In the genomic region with DNA sequence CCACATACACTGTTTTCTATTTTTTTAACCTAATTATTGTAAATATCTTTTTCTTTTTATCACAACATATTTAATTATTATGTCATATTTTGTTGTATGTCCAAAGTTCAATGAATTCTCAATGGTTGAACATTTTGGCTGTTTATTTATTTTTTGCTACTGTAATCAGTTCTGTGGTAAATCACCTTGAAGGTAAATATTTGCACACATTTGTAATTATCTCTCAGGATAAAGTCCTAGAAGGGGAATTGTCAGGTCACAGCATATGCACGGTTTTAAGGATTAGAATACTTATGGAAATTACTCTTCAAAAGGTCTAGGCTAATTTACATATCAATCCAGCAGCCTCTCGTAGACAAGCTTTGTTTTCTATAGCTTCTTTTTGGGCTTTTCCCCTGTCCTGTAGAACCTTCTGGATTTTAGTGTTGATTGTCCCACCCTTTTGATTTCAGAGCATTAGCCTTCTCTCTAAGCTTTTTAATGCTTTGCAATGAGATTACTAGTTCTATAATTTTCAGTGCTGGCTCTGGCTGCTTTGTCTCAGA, we compare ENCODE assay signal across 15 cellular contexts.
DNase-seq lines count a peak whose midpoint lies in the region; ATAC-seq, FAIRE-seq and TF ChIP-seq lines count a peak whose summit lies in the region.
"Had no signal": no experiment of that assay in that cellular context is flagged by ENCODE, and none has a peak within 500 bp of the region (broad histone marks: within the 10 kb centered on the region; RNA-seq: fewer than 3 reads in every experiment).

No MANE protein-coding gene starts in this region.

- H3K9me3 ChIP-seq in Karpas-422 (ENCODE audit: low read length) = peaks cover 7% of the 10 kb centered on the region; the same call in 1 of the 2 replicates
- peaks cover 30% of the 10 kb centered on the region; the same call in 1 of the 2 replicates for H3K9me3 ChIP-seq in OCI-LY7 (ENCODE audit: low read length)
- peaks cover 22% of the 10 kb centered on the region for H3K9me3 ChIP-seq in HepG2 (ENCODE audit: low read length)

- no peaks in the 10 kb centered on the region for H3K79me2 ChIP-seq in Karpas-422 (ENCODE audit: low read length)
- no peaks in the 10 kb centered on the region for H3K79me2 ChIP-seq in OCI-LY7 (ENCODE audit: insufficient read depth, low read depth, low read length)
- H3K79me2 ChIP-seq in HepG2 (ENCODE audit: insufficient read depth, low read length) = no peaks in the 10 kb centered on the region

- 61% methylated on average over 2 of the region's 2 CpGs for WGBS in HepG2 (ENCODE audit: low lambda C conversion rate)

- ATAC-seq in HepG2 (no peak), HG02678 (IDR thresholded peaks at IDR 0.05; ENCODE audit: unreplicated experiment) (no peak), HG03460 (IDR thresholded peaks at IDR 0.05; ENCODE audit: unreplicated experiment) (no peak)

- H3K36me3 ChIP-seq in Karpas-422 (ENCODE audit: insufficient read depth, low read length) (peaks cover 7% of the 10 kb centered on the region; the same call in 1 of the 2 replicates), OCI-LY7 (ENCODE audit: insufficient read depth, low read length) (no peaks in the 10 kb centered on the region; the same call in 1 of the 2 replicates), HepG2 (replicated peaks in 1 of 2; ENCODE audit: control insufficient read depth in 1 of 2, insufficient read depth in 2 of 2, low read length in 2 of 2) (no peaks in the 10 kb centered on the region)
- H3K36me3 ChIP-seq: MG63 had no signal

- peak overlapping the region; percentile 60 for H3K27ac ChIP-seq in 22Rv1
- peak overlapping the region; percentile 83 for H3K27ac ChIP-seq in Karpas-422 (ENCODE audit: low read length)
- peak overlapping the region; percentile 83 for H3K27ac ChIP-seq in OCI-LY7 (ENCODE audit: low read depth, low read length, poor library complexity, severe bottlenecking)
- no peak overlapping the region for H3K27ac ChIP-seq in HepG2 (ENCODE audit: extremely low read length, insufficient read depth, low read length)
- H3K27ac ChIP-seq: C4-2B had no signal

- no peaks in the 10 kb centered on the region for H3K27me3 ChIP-seq in Karpas-422 (ENCODE audit: low read length)
- H3K27me3 ChIP-seq in HepG2 (ENCODE audit: control insufficient read depth in 1 of 2, insufficient read depth in 2 of 2, low read length in 2 of 2) = no peaks in the 10 kb centered on the region
- H3K27me3 ChIP-seq: MG63 had no signal

- H3K4me3 ChIP-seq in Karpas-422 (ENCODE audit: low read length) = peak overlapping the region; percentile 16; the same call in 1 of the 2 replicates
- H3K4me3 ChIP-seq in OCI-LY7 (ENCODE audit: low read depth, low read length, poor library complexity, severe bottlenecking) = peak overlapping the region; percentile 33
- H3K4me3 ChIP-seq in HepG2 (replicated peaks in 1 of 3; ENCODE audit: insufficient read depth in 1 of 3, low read depth in 2 of 3, low read length in 3 of 3) = no peak overlapping the region
- H3K4me3 ChIP-seq: MG63 had no signal

- CTCF ChIA-PET in OCI-LY7 (lab: Charles Lee; ENCODE audit: unreplicated experiment) (interaction anchor here (1.1 kb wide), 1 partner anchor 514 kb away, joined by 3 read pairs; no protein-coding TSS in a partner anchor), HepG2 (lab: Yijun Ruan, JAX; ENCODE audit: low intra/inter-chr PET ratio, low total read pairs) (interaction anchor here (1.7 kb wide), 1 partner anchor 154 kb away, joined by 3 read pairs; no protein-coding TSS in a partner anchor)

- TF ChIP-seq EP300 in HepG2 (IDR thresholded peaks at IDR 0.05; ENCODE audit: low read depth in 2 of 2, low read length in 2 of 2) (peak in 1 of 2 experiments; percentile 55; a peak in 1 of 4 replicates), HepG2 (CRISPR knock-in tag; IDR thresholded peaks at IDR 0.05; ENCODE audit: borderline replicate concordance) (no peak)

- no peak for TF ChIP-seq POLR2A in HepG2 (IDR thresholded peaks at IDR 0.05; ENCODE audit: insufficient read depth in 1 of 2, low read depth in 2 of 2, low read length in 2 of 2)

- H3K4me1 ChIP-seq in Karpas-422 (ENCODE audit: low read length) (peaks cover 49% of the 10 kb centered on the region), OCI-LY7 (ENCODE audit: insufficient read depth, low read length, poor library complexity, severe bottlenecking) (peaks cover 42% of the 10 kb centered on the region), HepG2 (ENCODE audit: insufficient read depth, low read length) (peaks cover 17% of the 10 kb centered on the region)

- POLR2A ChIA-PET in OCI-LY7 (lab: Charles Lee) (interaction anchor here (0.6 to 2.3 kb wide), 11 partner anchors 9 to 513 kb away, joined by 3 to 10 read pairs (median 5); no protein-coding TSS in a partner anchor), HepG2 (lab: Yijun Ruan, JAX) (no interaction called here)

- H3K9me2 ChIP-seq in Karpas-422 (replicated peaks; ENCODE audit: insufficient read depth, low read length) = no peaks in the 10 kb centered on the region
- H3K9me2 ChIP-seq in OCI-LY7 (ENCODE audit: insufficient read depth, low read length) = no peaks in the 10 kb centered on the region

- FAIRE-seq in HepG2 (lab: Jason Lieb, UNC) = no peak
- FAIRE-seq: A204.1, HTR-8/SVneo had no signal

- no peak overlapping the region for H2AFZ ChIP-seq in Karpas-422 (ENCODE audit: low read length)
- peak overlapping the region; percentile 72; the same call in 1 of the 2 replicates for H2AFZ ChIP-seq in OCI-LY7 (ENCODE audit: low read length)
- no peak overlapping the region for H2AFZ ChIP-seq in HepG2 (ENCODE audit: low read length)

- H4K20me1 ChIP-seq in Karpas-422 (ENCODE audit: insufficient read depth, low read depth, low read length) (no peaks in the 10 kb centered on the region), OCI-LY7 (ENCODE audit: insufficient read depth, low read length) (no peaks in the 10 kb centered on the region), HepG2 (ENCODE audit: insufficient read depth, low read length) (no peaks in the 10 kb centered on the region)

- peak overlapping the region; percentile 56 for H3K4me2 ChIP-seq in Karpas-422 (ENCODE audit: low read depth, low read length, poor library complexity, severe bottlenecking)
- H3K4me2 ChIP-seq in OCI-LY7 (ENCODE audit: low read length) = peak overlapping the region; percentile 68
- no peak overlapping the region for H3K4me2 ChIP-seq in HepG2 (ENCODE audit: low read depth, low read length)

- BruUV-seq in OCI-LY7 (replicated peaks; lab: Mats Ljungman, UMichigan) (no TSS peak), HepG2 (replicated peaks; lab: Mats Ljungman, UMichigan) (no TSS peak)

- intact Hi-C loops in OCI-LY7 (cut with micrococcal nuclease; ENCODE audit: unreplicated experiment) = loop anchor here (1.0 to 5.0 kb wide), 4 partner anchors 135 to 535 kb away; no protein-coding TSS in a partner anchor
- intact Hi-C loops in HepG2 (cut with micrococcal nuclease; ENCODE audit: unreplicated experiment) = no loop called here

- in situ Hi-C loops in HepG2 (cut with HindIII; ENCODE audit: extremely low pct_ligation_motif_present, low pct_unique_long_range_greater_than_20kb) = no loop called here

- H3K9ac ChIP-seq in Karpas-422 (ENCODE audit: low read length) (no peak overlapping the region), HepG2 (ENCODE audit: insufficient read depth, low read depth, low read length) (no peak overlapping the region)

- no peak for TF ChIP-seq CTCF in 22Rv1 (IDR thresholded peaks at IDR 0.05)
- TF ChIP-seq CTCF in OCI-LY7 (conservative IDR thresholded peaks at IDR 0.05; ENCODE audit: low read length) = no peak
- TF ChIP-seq CTCF in HepG2 (CRISPR knock-in tag; IDR thresholded peaks at IDR 0.05) = no peak

- DNase-seq in Karpas-422 (no peak), OCI-LY7 (ENCODE audit: low spot score) (no peak), HepG2 (ENCODE audit: low spot score) (no peak), hepatic stellate cell (ENCODE audit: low spot score) (no peak), GM19238 (ENCODE audit: insufficient read length, low spot score) (no peak)
- DNase-seq: KBM-7, MG63, NCI-H1092 treated with DMSO at 0.1 percent for 48 hours, NCI-H187 treated with DMSO at 0.1 percent for 48 hours had no signal

- no peak for TF ChIP-seq RAD21 in HepG2 (CRISPR knock-in tag; IDR thresholded peaks at IDR 0.05)

TF ChIP-seq in HepG2, 621 proteins besides CTCF, POLR2A, EP300 and RAD21 (continues in another document):
- TF ChIP-seq PATZ1 (CRISPR knock-in tag; IDR thresholded peaks at IDR 0.05) = no peak
- TF ChIP-seq REPIN1 (CRISPR knock-in tag; IDR thresholded peaks at IDR 0.05; ENCODE audit: borderline replicate concordance, low read depth) = no peak

Comparison
In these comparisons a context has a peak if more than half of its experiments do, and no peak if none do; other contexts are left out.
1. H3K4me3 ChIP-seq: peak in Karpas-422 (single experiment) and OCI-LY7 (single experiment); none in HepG2 (0 of 3).